ENCODE assay signal across 11 cellular contexts in genomic region chr15:70121656-70122297, GRCh38. TPM values are rescaled to one million over a fixed set of nuclear protein-coding genes. Genes with fewer than 3 reads are reported as not detected.
A peak's percentile ranks its signal among the peaks of the same experiment; 100 is the strongest.
DNase-seq lines count a peak whose midpoint lies in the region; ATAC-seq lines count a peak whose summit lies in the region.
"Had no signal": no experiment of that assay in that cellular context is flagged by ENCODE, and none has a peak within 500 bp of the region (broad histone marks: within the 10 kb centered on the region; RNA-seq: fewer than 3 reads in every experiment).

No MANE protein-coding gene starts in this region.

- H3K36me3 ChIP-seq in rectal smooth muscle tissue (ENCODE audit: control insufficient read depth, insufficient read depth, low read length): no peaks in the 10 kb centered on the region

- DNase-seq in GM04503 (ENCODE audit: low read depth) (peak; percentile 60), OCI-M1 (lab: John Stamatoyannopoulos, UW) (peak; percentile 10), fibroblast of the conjunctiva (ENCODE audit: low read depth) (peak; percentile 82), NOMO-1 (lab: John Stamatoyannopoulos, UW; ENCODE audit: unreplicated experiment in 2 of 2) (no peak), hypothalamus (lab: John Stamatoyannopoulos, UW) (no peak), HT-29 (ENCODE audit: low spot score) (no peak)
- DNase-seq in activated naive CD4-positive, alpha-beta T cell treated with anti-CD3 and anti-CD28 coated beads, Interleukin-2, amount 50 U/mL, for 72 hours (ENCODE audit: low spot score in 2 of 2): no peak
- DNase-seq: amygdala, Karpas-422 had no signal

- H3K27me3 ChIP-seq in rectal smooth muscle tissue (ENCODE audit: control insufficient read depth, insufficient read depth, low read length): no peaks in the 10 kb centered on the region

- H3K4me1 ChIP-seq in rectal smooth muscle tissue (ENCODE audit: control insufficient read depth, insufficient read depth, low read length): peaks cover 10% of the 10 kb centered on the region

- H3K27ac ChIP-seq in rectal smooth muscle tissue (ENCODE audit: low read depth, low read length): peak overlapping the region; percentile 62

- no peak for ATAC-seq in activated naive CD4-positive, alpha-beta T cell treated with anti-CD3 and anti-CD28 coated beads, Interleukin-2, amount 50 U/mL, for 72 hours

- H3K36me3 Mint-ChIP-seq in activated naive CD4-positive, alpha-beta T cell treated with anti-CD3 and anti-CD28 coated beads, Interleukin-2, amount 50 U/mL, for 72 hours: no peaks in the 10 kb centered on the region
- H3K36me3 Mint-ChIP-seq: memory B cell had no signal

- H3K27ac Mint-ChIP-seq in activated naive CD4-positive, alpha-beta T cell treated with anti-CD3 and anti-CD28 coated beads, Interleukin-2, amount 50 U/mL, for 72 hours: no peak overlapping the region
- H3K27ac Mint-ChIP-seq: memory B cell had no signal

- H3K9me3 Mint-ChIP-seq in activated naive CD4-positive, alpha-beta T cell treated with anti-CD3 and anti-CD28 coated beads, Interleukin-2, amount 50 U/mL, for 72 hours: no peaks in the 10 kb centered on the region
- H3K9me3 Mint-ChIP-seq: memory B cell had no signal

- no peak overlapping the region for H3K4me3 ChIP-seq in rectal smooth muscle tissue (ENCODE audit: low read length)

- no peak overlapping the region for H3K9ac ChIP-seq in rectal smooth muscle tissue (ENCODE audit: low read length)

RNA-seq across cellular contexts. Expression of gene TLE3, which starts 24.1 kb away (rescaled TPM):
- total RNA-seq in activated naive CD4-positive, alpha-beta T cell treated with anti-CD3 and anti-CD28 coated beads, Interleukin-2, amount 50 U/mL, for 72 hours: 100 to 1,000 TPM in 1 of 2 donors, 10 to 100 TPM in 1; 82.9 to 171 TPM
- total RNA-seq in HT-29 (2014; rRNA removed; shearing (Covaris generic)): 59.1 and 77.6 TPM in 2 replicates

Comparison
In these comparisons a context has a peak if more than half of its experiments do, and no peak if none do; other contexts are left out.
1. DNase-seq: peak in GM04503 (single experiment), OCI-M1 (single experiment) and fibroblast of the conjunctiva (single experiment); none in activated naive CD4-positive, alpha-beta T cell treated with anti-CD3 and anti-CD28 coated beads, Interleukin-2, amount 50 U/mL, for 72 hours (0 of 2), NOMO-1 (0 of 2), hypothalamus (0 of 51) and HT-29 (single experiment).